7 cellular contexts compared by ENCODE assay signal in genomic region chr12:29103539-29103974, GRCh38. TPM values are rescaled to one million over a fixed set of nuclear protein-coding genes. Genes with fewer than 3 reads are reported as not detected.
DNase-seq lines count a peak whose midpoint lies in the region; ATAC-seq lines count a peak whose summit lies in the region.

No MANE protein-coding gene starts in this region.

- peak overlapping the region; percentile 61 for H3K4me3 Mint-ChIP-seq in T-helper 2 cell treated with Interferon-gamma antibody and Interleukin-4, amounts not matched to agents 5 μg/mL and 100 μg/mL, for 36 hours

- H3K36me3 Mint-ChIP-seq in T-helper 2 cell treated with Interferon-gamma antibody and Interleukin-4, amounts not matched to agents 5 μg/mL and 100 μg/mL, for 36 hours (ENCODE audit: low read depth) = peaks cover 19% of the 10 kb centered on the region

- DNase-seq in T-helper 2 cell treated with Interferon-gamma antibody and Interleukin-4, amounts not matched to agents 5 μg/mL and 100 μg/mL, for 36 hours (ENCODE audit: low spot score) = peak; percentile 73
- no peak for DNase-seq in left ventricle myocardium superior
- no peak for DNase-seq in SW 1271 (lab: John Stamatoyannopoulos, UW)
- no peak for DNase-seq in HuH-7 (ENCODE audit: low spot score)
- no peak for DNase-seq in NCI-H146 (lab: John Stamatoyannopoulos, UW)

- intact Hi-C loops in left ventricle myocardium superior (cut with micrococcal nuclease) = no loop called here

- ATAC-seq in GM19324 (IDR thresholded peaks at IDR 0.05; ENCODE audit: low FRiP score, unreplicated experiment) = peak; percentile 97
- ATAC-seq in HG03066 (IDR thresholded peaks at IDR 0.05; ENCODE audit: low read depth, unreplicated experiment) = peak; percentile 94
- ATAC-seq in left ventricle myocardium superior = peak; percentile 33

- H3K9me3 Mint-ChIP-seq in T-helper 2 cell treated with Interferon-gamma antibody and Interleukin-4, amounts not matched to agents 5 μg/mL and 100 μg/mL, for 36 hours = peaks cover 19% of the 10 kb centered on the region

- H3K4me1 Mint-ChIP-seq in T-helper 2 cell treated with Interferon-gamma antibody and Interleukin-4, amounts not matched to agents 5 μg/mL and 100 μg/mL, for 36 hours (ENCODE audit: low read depth) = peaks cover 34% of the 10 kb centered on the region

- peaks cover 13% of the 10 kb centered on the region for H3K27me3 Mint-ChIP-seq in T-helper 2 cell treated with Interferon-gamma antibody and Interleukin-4, amounts not matched to agents 5 μg/mL and 100 μg/mL, for 36 hours (ENCODE audit: low read depth)

- peak overlapping the region; percentile 92 for H3K27ac Mint-ChIP-seq in T-helper 2 cell treated with Interferon-gamma antibody and Interleukin-4, amounts not matched to agents 5 μg/mL and 100 μg/mL, for 36 hours

RNA-seq across cellular contexts. Expression of gene FAR2, which starts 45.5 kb away (rescaled TPM):
- total RNA-seq in left ventricle myocardium superior = 3.2 TPM

Comparison
In these comparisons a context has a peak if more than half of its experiments do, and no peak if none do; other contexts are left out.
1. ATAC-seq: peak in every context shown above with its lines; median percentile 97 in GM19324; 94 in HG03066; 33 in left ventricle myocardium superior.